Comparison of ENCODE assay signal across 8 cellular contexts in genomic region chr19:35155441-35155840, GRCh38. TPM values are rescaled to one million over a fixed set of nuclear protein-coding genes. Genes with fewer than 3 reads are reported as not detected.
DNase-seq lines count a peak whose midpoint lies in the region; ATAC-seq and TF ChIP-seq lines count a peak whose summit lies in the region.

No MANE protein-coding gene starts in this region.

- no peak overlapping the region for H3K23ac ChIP-seq in H9 (ENCODE audit: insufficient read length, low read depth, low read length)

- no peaks in the 10 kb centered on the region; the same call in 1 of the 2 replicates for H3K79me2 ChIP-seq in H9 (ENCODE audit: insufficient read depth, low read length)

- H3K36me3 ChIP-seq in skeletal muscle tissue (ENCODE audit: control insufficient read depth in 3 of 3, insufficient read depth in 3 of 3, low read length in 3 of 3), result peaks cover 0 to 7% (median 0%) of the 10 kb centered on the region in 3 donors

- no peak overlapping the region for H2AFZ ChIP-seq in H9 (ENCODE audit: low read length)

- H2BK12ac ChIP-seq in H9 (ENCODE audit: insufficient read length, low read depth, low read length), result no peak overlapping the region

- H3K4me1 Mint-ChIP-seq in H9, result peaks cover 43 to 52% of the 10 kb centered on the region in 2 experiments
- H3K4me1 Mint-ChIP-seq in activated CD4-positive, alpha-beta T cell treated with anti-CD3 and anti-CD28 coated beads, Interleukin-2, amount 10 ng/mL, durations not matched to agents 24 days and 14 days, result peaks cover 45% of the 10 kb centered on the region

- no peak overlapping the region for H2AK5ac ChIP-seq in H9 (ENCODE audit: insufficient read length, low read length)

- no peak overlapping the region for H2BK5ac ChIP-seq in H9 (ENCODE audit: insufficient read length, low read length)

- H3K27me3 ChIP-seq in H9 (ENCODE audit: insufficient read depth, low read length) (no peaks in the 10 kb centered on the region), skeletal muscle tissue (ENCODE audit: control insufficient read depth in 3 of 3, insufficient read depth in 3 of 3, low read length in 3 of 3) (peaks cover 52 to 66% (median 55%) of the 10 kb centered on the region in 3 donors)

- no peaks in the 10 kb centered on the region for H3K79me1 ChIP-seq in H9 (ENCODE audit: insufficient read depth, low read depth, low read length, poor library complexity, severe bottlenecking)

- intact Hi-C loops in activated CD4-positive, alpha-beta T cell treated with anti-CD3 and anti-CD28 coated beads, Interleukin-2, amount 10 ng/mL, durations not matched to agents 24 days and 14 days (cut with micrococcal nuclease), result loop anchor here (1.0 to 2.0 kb wide), 2 partner anchors 14 to 113 kb away; partner anchors contain the start of gene USF2

- H3K9ac ChIP-seq in H9 (ENCODE audit: extremely low read depth, insufficient read length, low read length), result peak overlapping the region; percentile 46
- peak overlapping the region in 2 of 3 donors; percentile 59 to 69 for H3K9ac ChIP-seq in skeletal muscle tissue (ENCODE audit: low read depth in 1 of 3, low read length in 3 of 3)

- no peak for TF ChIP-seq CTCF in H9 (conservative IDR thresholded peaks at IDR 0.05)
- TF ChIP-seq CTCF in fibroblast of pulmonary artery (IDR thresholded peaks at IDR 0.05; ENCODE audit: low read length, missing control alignments), result no peak

- no peak overlapping the region for H3T11ph ChIP-seq in H9 (ENCODE audit: low read length)

- no peaks in the 10 kb centered on the region; a peak in 3 of 5 replicates for H3K9me3 Mint-ChIP-seq in H9
- H3K9me3 Mint-ChIP-seq in activated CD4-positive, alpha-beta T cell treated with anti-CD3 and anti-CD28 coated beads, Interleukin-2, amount 10 ng/mL, durations not matched to agents 24 days and 14 days, result peaks cover 1% of the 10 kb centered on the region

- no CpG with 5 or more reads among the region's 17 CpGs for WGBS in H9 (ENCODE audit: extremely low coverage, insufficient read length, low lambda C conversion rate)

- no peak for ATAC-seq in HG02870 (IDR thresholded peaks at IDR 0.05; ENCODE audit: unreplicated experiment)

- no peaks in the 10 kb centered on the region for H3K9me3 ChIP-seq in H9 (ENCODE audit: control insufficient read depth, low read depth, low read length)
- no peaks in the 10 kb centered on the region for H3K9me3 ChIP-seq in skeletal muscle tissue (ENCODE audit: control insufficient read depth in 3 of 3, low read length in 3 of 3)

- H3K14ac ChIP-seq in H9 (ENCODE audit: insufficient read depth, low read length), result no peak overlapping the region

- H3K4me3 ChIP-seq in fibroblast of pulmonary artery (replicated peaks; ENCODE audit: low read depth, low read length), result peak overlapping the region; percentile 89
- H3K4me3 ChIP-seq in skeletal muscle tissue (ENCODE audit: low read length in 3 of 3), result peak overlapping the region; percentile 62 to 73 (median 68)

- H4K5ac ChIP-seq in H9 (ENCODE audit: insufficient read length, low read depth, low read length), result no peak overlapping the region

- H4K20me1 ChIP-seq in H9 (ENCODE audit: control insufficient read depth, insufficient read depth, insufficient read length), result no peaks in the 10 kb centered on the region

- peaks cover 19% of the 10 kb centered on the region for H3K23me2 ChIP-seq in H9 (ENCODE audit: insufficient read length, low read depth, low read length, poor library complexity, severe bottlenecking)

- peaks cover 23 to 33% (median 28%) of the 10 kb centered on the region in 3 experiments; a peak in 6 of 7 replicates for H3K36me3 Mint-ChIP-seq in H9 (ENCODE audit: insufficient read depth in 1 of 3, low read depth in 3 of 3)
- peaks cover 54% of the 10 kb centered on the region for H3K36me3 Mint-ChIP-seq in activated CD4-positive, alpha-beta T cell treated with anti-CD3 and anti-CD28 coated beads, Interleukin-2, amount 10 ng/mL, durations not matched to agents 24 days and 14 days (ENCODE audit: low read depth)

- no peak overlapping the region for H2BK15ac ChIP-seq in H9 (ENCODE audit: low read depth, low read length)

- no peak overlapping the region for H3K4ac ChIP-seq in H9 (ENCODE audit: low read depth, low read length)

- no peak overlapping the region for H4K91ac ChIP-seq in H9 (ENCODE audit: insufficient read length, low read depth, low read length)

- H3K4me3 Mint-ChIP-seq in H9, result peak overlapping the region; percentile 93 to 97
- peak overlapping the region; percentile 100 for H3K4me3 Mint-ChIP-seq in activated CD4-positive, alpha-beta T cell treated with anti-CD3 and anti-CD28 coated beads, Interleukin-2, amount 10 ng/mL, durations not matched to agents 24 days and 14 days

- H3K18ac ChIP-seq in H9 (ENCODE audit: insufficient read length, low read depth, low read length), result no peak overlapping the region

- H4K8ac ChIP-seq in H9 (replicated peaks; ENCODE audit: insufficient read length, low read depth, low read length), result no peak overlapping the region

- H2BK120ac ChIP-seq in H9 (ENCODE audit: low read depth, low read length, poor library complexity, severe bottlenecking), result no peak overlapping the region

- H3K4me2 ChIP-seq in H9 (ENCODE audit: insufficient read depth, insufficient read length, low read length), result peak overlapping the region; percentile 68

- no peak overlapping the region for H3K56ac ChIP-seq in H9 (ENCODE audit: insufficient read length, low read depth, low read length)

- H3K4me1 ChIP-seq in H9 (ENCODE audit: insufficient read depth, low read length) (peaks cover 8% of the 10 kb centered on the region; the same call in 1 of the 2 replicates), skeletal muscle tissue (ENCODE audit: control insufficient read depth in 3 of 3, insufficient read depth in 3 of 3, low read length in 3 of 3) (peaks cover 15 to 19% (median 16%) of the 10 kb centered on the region in 3 donors)

- no peak overlapping the region for H2BK20ac ChIP-seq in H9 (ENCODE audit: low read depth, low read length, poor library complexity, severe bottlenecking)

- no peak for DNase-seq in H9
- peak; percentile 81 for DNase-seq in activated CD4-positive, alpha-beta T cell treated with anti-CD3 and anti-CD28 coated beads, Interleukin-2, amount 10 ng/mL, durations not matched to agents 24 days and 14 days
- no peak for DNase-seq in fibroblast of pulmonary artery (ENCODE audit: low read depth)
- no peak for DNase-seq in AG08396 (ENCODE audit: low spot score)
- DNase-seq in HuH-7 (ENCODE audit: low spot score), result no peak
- DNase-seq in NCI-H748 treated with DMSO at 0.1 percent for 48 hours (lab: John Stamatoyannopoulos, UW), result no peak

- H3K27ac ChIP-seq in H9 (ENCODE audit: insufficient read length, low read depth, low read length), result no peak overlapping the region
- no peak overlapping the region for H3K27ac ChIP-seq in skeletal muscle tissue (ENCODE audit: low read depth, low read length)

- peaks cover 2% of the 10 kb centered on the region; the same call in 1 of the 2 replicates for H3K27me3 Mint-ChIP-seq in H9 (ENCODE audit: low read depth)
- peaks cover 4% of the 10 kb centered on the region for H3K27me3 Mint-ChIP-seq in activated CD4-positive, alpha-beta T cell treated with anti-CD3 and anti-CD28 coated beads, Interleukin-2, amount 10 ng/mL, durations not matched to agents 24 days and 14 days

- H3K27ac Mint-ChIP-seq in H9, result peak overlapping the region in 1 of 3 experiments; percentile 93; a peak in 1 of 7 replicates
- peak overlapping the region; percentile 100 for H3K27ac Mint-ChIP-seq in activated CD4-positive, alpha-beta T cell treated with anti-CD3 and anti-CD28 coated beads, Interleukin-2, amount 10 ng/mL, durations not matched to agents 24 days and 14 days

RNA-seq across cellular contexts. Expression of gene FXYD5, which starts 0.9 kb away (rescaled TPM):
- total RNA-seq in H9 (2021) (83.7 and 100 TPM in 2 replicates), skeletal muscle tissue (7.3 TPM)
- total RNA-seq in activated CD4-positive, alpha-beta T cell treated with anti-CD3 and anti-CD28 coated beads, Interleukin-2, amount 10 ng/mL, durations not matched to agents 24 days and 14 days, result 273 and 286 TPM in 2 replicates

RNA-seq across cellular contexts. Expression of gene FXYD7, which starts 12.4 kb away (rescaled TPM):
- total RNA-seq in H9 (2021) (8.2 and 9.0 TPM in 2 replicates), skeletal muscle tissue (0.52 TPM)
- 0.23 TPM in 1 of 2 replicates, not detected in the other for total RNA-seq in activated CD4-positive, alpha-beta T cell treated with anti-CD3 and anti-CD28 coated beads, Interleukin-2, amount 10 ng/mL, durations not matched to agents 24 days and 14 days

RNA-seq across cellular contexts. Expression of gene FXYD1, which starts 16.8 kb away (rescaled TPM):
- total RNA-seq in H9 (2021), result 6.8 and 7.7 TPM in 2 replicates
- total RNA-seq in activated CD4-positive, alpha-beta T cell treated with anti-CD3 and anti-CD28 coated beads, Interleukin-2, amount 10 ng/mL, durations not matched to agents 24 days and 14 days, result 0.79 TPM in 1 of 2 replicates, not detected in the other
- total RNA-seq in skeletal muscle tissue, result 45.4 TPM

RNA-seq across cellular contexts. Expression of gene LGI4, which starts 20.6 kb away (rescaled TPM):
- total RNA-seq in H9 (2021) (2.6 and 3.2 TPM in 2 replicates), skeletal muscle tissue (5.2 TPM)
- 0.07 and 0.16 TPM in 2 replicates for total RNA-seq in activated CD4-positive, alpha-beta T cell treated with anti-CD3 and anti-CD28 coated beads, Interleukin-2, amount 10 ng/mL, durations not matched to agents 24 days and 14 days

RNA-seq across cellular contexts. Expression of gene FXYD3, which starts 39.8 kb away (rescaled TPM):
- total RNA-seq in H9 (2021), result 1.5 TPM in 2 replicates
- not detected in 2 replicates for total RNA-seq in activated CD4-positive, alpha-beta T cell treated with anti-CD3 and anti-CD28 coated beads, Interleukin-2, amount 10 ng/mL, durations not matched to agents 24 days and 14 days
- not detected for total RNA-seq in skeletal muscle tissue

Comparison
In these comparisons a context has a peak if more than half of its experiments do, and no peak if none do; other contexts are left out.
1. RNA of gene FXYD5, which starts 0.9 kb away (total RNA-seq): 273 to 286 TPM in activated CD4-positive, alpha-beta T cell treated with anti-CD3 and anti-CD28 coated beads, Interleukin-2, amount 10 ng/mL, durations not matched to agents 24 days and 14 days and 83.7 to 100 TPM in H9; 7.3 TPM in skeletal muscle tissue (single experiment); every median in the first group is over 10 times any median in the second.